In genomic region chr1:55317673-55318072, GRCh38 we compare ENCODE assay signal across 19 cellular contexts.
"Had no signal": no experiment of that assay in that cellular context is flagged by ENCODE, and none has a peak within 500 bp of the region (broad histone marks: within the 10 kb centered on the region; RNA-seq: fewer than 3 reads in every experiment).

No MANE protein-coding gene starts in this region.

- H3K27me3 ChIP-seq: cardiac muscle cell, foreskin keratinocyte, pancreas, right atrium auricular region, stomach, suprapubic skin, tibial nerve had no signal

- H3K4me3 ChIP-seq: cardiac muscle cell, pancreas, psoas muscle, right atrium auricular region, stomach, suprapubic skin, tibial nerve had no signal

- H3K27ac ChIP-seq: cardiac muscle cell, foreskin keratinocyte, pancreas, psoas muscle, right atrium auricular region, stomach, suprapubic skin, tibial nerve had no signal

- H3K9me3 ChIP-seq: pancreas, psoas muscle, right atrium auricular region, stomach, suprapubic skin, tibial nerve had no signal

- H3K36me3 ChIP-seq: cardiac muscle cell, pancreas, right atrium auricular region, stomach, suprapubic skin, tibial nerve had no signal

- ATAC-seq: activated T-cell treated with anti-CD3 and anti-CD28 coated beads, Interleukin-2, amount 50 U/mL, for 72 hours; foreskin keratinocyte; psoas muscle had no signal

- H3K4me1 ChIP-seq: pancreas, psoas muscle, right atrium auricular region, stomach, suprapubic skin had no signal

- DNase-seq: activated CD4-positive, alpha-beta memory T cell treated with anti-CD3 and anti-CD28 coated beads, Interleukin-2, amount 10 ng/mL, durations not matched to agents 7 days and 5 days; activated CD4-positive, alpha-beta T cell treated with anti-CD3 and anti-CD28 coated beads, Interleukin-2, amount 10 ng/mL, durations not matched to agents 24 days and 14 days; activated CD4-positive, CD25-positive, alpha-beta regulatory T cell; activated effector memory CD4-positive, alpha-beta T cell treated with anti-CD3 and anti-CD28 coated beads, Interleukin-2, amount 50 U/mL, for 16 hours; activated naive CD4-positive, alpha-beta T cell treated with anti-CD3 and anti-CD28 coated beads, Interleukin-2, amount 10 ng/mL, durations not matched to agents 7 days and 5 days; activated T-cell treated with anti-CD3 and anti-CD28 coated beads, Interleukin-2, amount 50 U/mL, for 72 hours; cortex of kidney; foreskin keratinocyte; kidney glomerular epithelial cell; mesenchymal stem cell; nephron progenitor cell; pancreas; psoas muscle; stomach; T1000 had no signal
